8 cellular contexts compared by ENCODE assay signal in genomic region chr3:169966951-169967915, GRCh38. TPM values are rescaled to one million over a fixed set of nuclear protein-coding genes. Genes with fewer than 3 reads are reported as not detected.
DNase-seq lines count a peak whose midpoint lies in the region; ATAC-seq and TF ChIP-seq lines count a peak whose summit lies in the region.

No MANE protein-coding gene starts in this region.

- H3K4me3 Mint-ChIP-seq in progenitor cell of endocrine pancreas (ENCODE audit: low read depth), result peak overlapping the region; percentile 93

- H3K27me3 Mint-ChIP-seq in progenitor cell of endocrine pancreas, result peaks cover 11% of the 10 kb centered on the region

- DNase-seq in DMS79 treated with DMSO at 0.1 percent for 48 hours (lab: John Stamatoyannopoulos, UW), result peak; percentile 55
- DNase-seq in HuH-7.5 (ENCODE audit: low spot score), result peak; percentile 23
- DNase-seq in SK-N-DZ (ENCODE audit: low spot score), result peak; percentile 51
- peak in 1 of 2 donors; percentile 78 for DNase-seq in ascending aorta (ENCODE audit: low spot score in 2 of 2)
- peak; percentile 69 for DNase-seq in left ventricle myocardium superior
- DNase-seq in progenitor cell of endocrine pancreas (ENCODE audit: low spot score, unreplicated experiment), result peak; percentile 52
- no peak for DNase-seq in SHP77 treated with DMSO at 0.1 percent for 48 hours (lab: John Stamatoyannopoulos, UW)

- no peaks in the 10 kb centered on the region for H3K27me3 ChIP-seq in ascending aorta

- H3K4me3 ChIP-seq in ascending aorta, result peak overlapping the region; percentile 79 to 89

- peak overlapping the region; percentile 86 to 93 for H3K27ac ChIP-seq in ascending aorta

- ATAC-seq in GM21529 (IDR thresholded peaks at IDR 0.05; ENCODE audit: unreplicated experiment) (peak; percentile 17), left ventricle myocardium superior (peak; percentile 86)

- H3K27ac Mint-ChIP-seq in progenitor cell of endocrine pancreas, result peak overlapping the region; percentile 100

- H3K4me1 ChIP-seq in ascending aorta, result peaks cover 4 to 14% of the 10 kb centered on the region in 2 donors

- TF ChIP-seq CTCF in ascending aorta (IDR thresholded peaks at IDR 0.05) (no peak), progenitor cell of endocrine pancreas (IDR thresholded peaks at IDR 0.05; ENCODE audit: unreplicated experiment) (no peak)

- peaks cover 20% of the 10 kb centered on the region for H3K4me1 Mint-ChIP-seq in progenitor cell of endocrine pancreas (ENCODE audit: low read depth)

- H3K36me3 Mint-ChIP-seq in progenitor cell of endocrine pancreas (ENCODE audit: insufficient read depth), result no peaks in the 10 kb centered on the region

- no peaks in the 10 kb centered on the region for H3K36me3 ChIP-seq in ascending aorta

- peaks cover 4% of the 10 kb centered on the region for H3K9me3 Mint-ChIP-seq in progenitor cell of endocrine pancreas (ENCODE audit: low read depth)

- no peaks in the 10 kb centered on the region for H3K9me3 ChIP-seq in ascending aorta

- intact Hi-C loops in ascending aorta (cut with DNase I), result loop anchor here (1.0 to 10.0 kb wide), 6 partner anchors 104 to 1872 kb away; partner anchors contain the start of genes GOLIM4, MYNN, PHC3 and PRKCI
- intact Hi-C loops in left ventricle myocardium superior (cut with micrococcal nuclease), result no loop called here

RNA-seq across cellular contexts. Expression of gene SEC62, which starts 0.6 kb away (rescaled TPM):
- polyA plus RNA-seq in SK-N-DZ (2014; cell fraction: cytosol; rRNA removed), result 19.3 and 21.9 TPM in 2 replicates
- polyA plus RNA-seq in SK-N-DZ (2014; cell fraction: nucleus; rRNA removed), result 13.6 and 17.7 TPM in 2 replicates
- total RNA-seq in ascending aorta, result 20.5 TPM
- 79.0 TPM for total RNA-seq in left ventricle myocardium superior
- 94.6 and 103 TPM in 2 replicates for total RNA-seq in progenitor cell of endocrine pancreas

RNA-seq across cellular contexts. Expression of gene SAMD7, which starts 55.9 kb away (rescaled TPM):
- polyA plus RNA-seq in SK-N-DZ (2014; cell fraction: cytosol; rRNA removed), result not detected in 2 replicates
- not detected in 2 replicates for polyA plus RNA-seq in SK-N-DZ (2014; cell fraction: nucleus; rRNA removed)
- not detected for total RNA-seq in ascending aorta
- not detected for total RNA-seq in left ventricle myocardium superior
- total RNA-seq in progenitor cell of endocrine pancreas, result not detected in 2 replicates
